1 cellular context compared by ENCODE assay signal in the genomic region with DNA sequence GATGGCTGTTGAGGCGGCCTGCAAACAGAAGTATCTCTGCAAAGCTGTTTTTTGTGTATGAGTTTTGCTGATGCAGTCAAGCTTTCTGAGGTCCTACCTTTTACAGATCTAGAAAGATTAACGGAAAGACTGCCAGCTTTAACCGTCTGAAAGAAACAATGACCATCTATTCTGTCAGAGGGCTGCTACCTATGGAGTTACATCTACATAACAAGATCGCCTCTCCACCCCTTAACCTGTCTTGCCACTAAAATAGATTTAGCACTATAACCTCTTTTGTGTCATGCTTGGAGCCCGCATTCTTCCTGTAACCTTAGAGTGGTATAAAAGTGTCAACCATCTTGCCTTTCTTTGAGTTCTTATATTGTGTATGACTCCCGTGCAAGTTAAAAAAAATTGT.
TF ChIP-seq lines count a peak whose summit lies in the region.

No MANE protein-coding gene starts in this region.

TF ChIP-seq in H1, 55 proteins besides CTCF, POLR2A, EP300 and RAD21:
- TF ChIP-seq TAF1 (IDR thresholded peaks at IDR 0.05; ENCODE audit: low read depth, low read length) (no peak), ASH2L (IDR thresholded peaks at IDR 0.05; ENCODE audit: low read length) (peak; percentile 24), TBP (IDR thresholded peaks at IDR 0.05; ENCODE audit: low read depth, low read length) (no peak), HDAC2 (IDR thresholded peaks at IDR 0.05; ENCODE audit: borderline replicate concordance in 1 of 2, low read depth in 2 of 2, low read length in 2 of 2) (peak in 1 of 2 experiments; percentile 6; a peak in 1 of 4 replicates), BCL11A (IDR thresholded peaks at IDR 0.05; ENCODE audit: low read depth in 2 of 2, low read length in 2 of 2) (peak in 1 of 2 experiments; percentile 71), CEBPB (IDR thresholded peaks at IDR 0.05; ENCODE audit: low read depth, low read length) (no peak), SP1 (IDR thresholded peaks at IDR 0.05; ENCODE audit: low read depth, low read length) (no peak; the same call in 1 of the 2 replicates), TCF12 (IDR thresholded peaks at IDR 0.05; ENCODE audit: low read depth, low read length) (no peak), NANOG (IDR thresholded peaks at IDR 0.05; ENCODE audit: insufficient read depth, low read depth, low read length, poor library complexity, severe bottlenecking) (peak; percentile 95), POU5F1 (IDR thresholded peaks at IDR 0.05; ENCODE audit: low read depth, low read length) (peak; percentile 1; the same call in 1 of the 2 replicates)
- TF ChIP-seq, protein P1, sequence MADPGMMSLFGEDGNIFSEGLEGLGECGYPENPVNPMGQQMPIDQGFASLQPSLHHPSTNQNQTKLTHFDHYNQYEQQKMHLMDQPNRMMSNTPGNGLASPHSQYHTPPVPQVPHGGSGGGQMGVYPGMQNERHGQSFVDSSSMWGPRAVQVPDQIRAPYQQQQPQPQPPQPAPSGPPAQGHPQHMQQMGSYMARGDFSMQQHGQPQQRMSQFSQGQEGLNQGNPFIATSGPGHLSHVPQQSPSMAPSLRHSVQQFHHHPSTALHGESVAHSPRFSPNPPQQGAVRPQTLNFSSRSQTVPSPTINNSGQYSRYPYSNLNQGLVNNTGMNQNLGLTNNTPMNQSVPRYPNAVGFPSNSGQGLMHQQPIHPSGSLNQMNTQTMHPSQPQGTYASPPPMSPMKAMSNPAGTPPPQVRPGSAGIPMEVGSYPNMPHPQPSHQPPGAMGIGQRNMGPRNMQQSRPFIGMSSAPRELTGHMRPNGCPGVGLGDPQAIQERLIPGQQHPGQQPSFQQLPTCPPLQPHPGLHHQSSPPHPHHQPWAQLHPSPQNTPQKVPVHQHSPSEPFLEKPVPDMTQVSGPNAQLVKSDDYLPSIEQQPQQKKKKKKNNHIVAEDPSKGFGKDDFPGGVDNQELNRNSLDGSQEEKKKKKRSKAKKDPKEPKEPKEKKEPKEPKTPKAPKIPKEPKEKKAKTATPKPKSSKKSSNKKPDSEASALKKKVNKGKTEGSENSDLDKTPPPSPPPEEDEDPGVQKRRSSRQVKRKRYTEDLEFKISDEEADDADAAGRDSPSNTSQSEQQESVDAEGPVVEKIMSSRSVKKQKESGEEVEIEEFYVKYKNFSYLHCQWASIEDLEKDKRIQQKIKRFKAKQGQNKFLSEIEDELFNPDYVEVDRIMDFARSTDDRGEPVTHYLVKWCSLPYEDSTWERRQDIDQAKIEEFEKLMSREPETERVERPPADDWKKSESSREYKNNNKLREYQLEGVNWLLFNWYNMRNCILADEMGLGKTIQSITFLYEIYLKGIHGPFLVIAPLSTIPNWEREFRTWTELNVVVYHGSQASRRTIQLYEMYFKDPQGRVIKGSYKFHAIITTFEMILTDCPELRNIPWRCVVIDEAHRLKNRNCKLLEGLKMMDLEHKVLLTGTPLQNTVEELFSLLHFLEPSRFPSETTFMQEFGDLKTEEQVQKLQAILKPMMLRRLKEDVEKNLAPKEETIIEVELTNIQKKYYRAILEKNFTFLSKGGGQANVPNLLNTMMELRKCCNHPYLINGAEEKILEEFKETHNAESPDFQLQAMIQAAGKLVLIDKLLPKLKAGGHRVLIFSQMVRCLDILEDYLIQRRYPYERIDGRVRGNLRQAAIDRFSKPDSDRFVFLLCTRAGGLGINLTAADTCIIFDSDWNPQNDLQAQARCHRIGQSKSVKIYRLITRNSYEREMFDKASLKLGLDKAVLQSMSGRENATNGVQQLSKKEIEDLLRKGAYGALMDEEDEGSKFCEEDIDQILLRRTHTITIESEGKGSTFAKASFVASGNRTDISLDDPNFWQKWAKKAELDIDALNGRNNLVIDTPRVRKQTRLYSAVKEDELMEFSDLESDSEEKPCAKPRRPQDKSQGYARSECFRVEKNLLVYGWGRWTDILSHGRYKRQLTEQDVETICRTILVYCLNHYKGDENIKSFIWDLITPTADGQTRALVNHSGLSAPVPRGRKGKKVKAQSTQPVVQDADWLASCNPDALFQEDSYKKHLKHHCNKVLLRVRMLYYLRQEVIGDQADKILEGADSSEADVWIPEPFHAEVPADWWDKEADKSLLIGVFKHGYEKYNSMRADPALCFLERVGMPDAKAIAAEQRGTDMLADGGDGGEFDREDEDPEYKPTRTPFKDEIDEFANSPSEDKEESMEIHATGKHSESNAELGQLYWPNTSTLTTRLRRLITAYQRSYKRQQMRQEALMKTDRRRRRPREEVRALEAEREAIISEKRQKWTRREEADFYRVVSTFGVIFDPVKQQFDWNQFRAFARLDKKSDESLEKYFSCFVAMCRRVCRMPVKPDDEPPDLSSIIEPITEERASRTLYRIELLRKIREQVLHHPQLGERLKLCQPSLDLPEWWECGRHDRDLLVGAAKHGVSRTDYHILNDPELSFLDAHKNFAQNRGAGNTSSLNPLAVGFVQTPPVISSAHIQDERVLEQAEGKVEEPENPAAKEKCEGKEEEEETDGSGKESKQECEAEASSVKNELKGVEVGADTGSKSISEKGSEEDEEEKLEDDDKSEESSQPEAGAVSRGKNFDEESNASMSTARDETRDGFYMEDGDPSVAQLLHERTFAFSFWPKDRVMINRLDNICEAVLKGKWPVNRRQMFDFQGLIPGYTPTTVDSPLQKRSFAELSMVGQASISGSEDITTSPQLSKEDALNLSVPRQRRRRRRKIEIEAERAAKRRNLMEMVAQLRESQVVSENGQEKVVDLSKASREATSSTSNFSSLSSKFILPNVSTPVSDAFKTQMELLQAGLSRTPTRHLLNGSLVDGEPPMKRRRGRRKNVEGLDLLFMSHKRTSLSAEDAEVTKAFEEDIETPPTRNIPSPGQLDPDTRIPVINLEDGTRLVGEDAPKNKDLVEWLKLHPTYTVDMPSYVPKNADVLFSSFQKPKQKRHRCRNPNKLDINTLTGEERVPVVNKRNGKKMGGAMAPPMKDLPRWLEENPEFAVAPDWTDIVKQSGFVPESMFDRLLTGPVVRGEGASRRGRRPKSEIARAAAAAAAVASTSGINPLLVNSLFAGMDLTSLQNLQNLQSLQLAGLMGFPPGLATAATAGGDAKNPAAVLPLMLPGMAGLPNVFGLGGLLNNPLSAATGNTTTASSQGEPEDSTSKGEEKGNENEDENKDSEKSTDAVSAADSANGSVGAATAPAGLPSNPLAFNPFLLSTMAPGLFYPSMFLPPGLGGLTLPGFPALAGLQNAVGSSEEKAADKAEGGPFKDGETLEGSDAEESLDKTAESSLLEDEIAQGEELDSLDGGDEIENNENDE (IDR thresholded peaks at IDR 0.05; ENCODE audit: insufficient replicate concordance, low read length) = peak; percentile 93
TF ChIP-seq in H1: peak in this region for 6.
